ENCODE assay signal across 1 cellular context in genomic region chr10:649445-649797, GRCh38.
TF ChIP-seq lines count a peak whose summit lies in the region.

No MANE protein-coding gene starts in this region.

TF ChIP-seq in HepG2, 621 proteins besides CTCF, POLR2A, EP300 and RAD21:
- TF ChIP-seq ZNF564 (CRISPR knock-in tag; IDR thresholded peaks at IDR 0.05) (no peak), JUN (CRISPR knock-in tag; IDR thresholded peaks at IDR 0.05) (no peak), ZNF367 (CRISPR knock-in tag; IDR thresholded peaks at IDR 0.05; ENCODE audit: borderline replicate concordance) (no peak), KLF11 (CRISPR knock-in tag; IDR thresholded peaks at IDR 0.05) (no peak), SMAD3 (CRISPR knock-in tag; IDR thresholded peaks at IDR 0.05) (no peak), SIX1 (CRISPR knock-in tag; IDR thresholded peaks at IDR 0.05; ENCODE audit: borderline replicate concordance) (no peak), DNMT3B (CRISPR knock-in tag; conservative IDR thresholded peaks at IDR 0.05) (no peak), AFF4 (CRISPR knock-in tag; IDR thresholded peaks at IDR 0.05) (no peak), RBM22 (optimal IDR thresholded peaks at IDR 0.05; ENCODE audit: low read length) (no peak), NFE2L1 (CRISPR knock-in tag; IDR thresholded peaks at IDR 0.05; ENCODE audit: borderline replicate concordance) (no peak), ZFP36L2 (CRISPR knock-in tag; IDR thresholded peaks at IDR 0.05) (no peak), NFE2 (CRISPR knock-in tag; IDR thresholded peaks at IDR 0.05) (no peak), ZNF619 (CRISPR knock-in tag; IDR thresholded peaks at IDR 0.05) (no peak), SUZ12 (IDR thresholded peaks at IDR 0.05; ENCODE audit: low read depth, low read length) (no peak), SIX4 (CRISPR knock-in tag; IDR thresholded peaks at IDR 0.05) (no peak), ZEB1 (IDR thresholded peaks at IDR 0.05; ENCODE audit: insufficient replicate concordance, low read depth) (no peak), ZNF776 (CRISPR knock-in tag; IDR thresholded peaks at IDR 0.05) (no peak), ZFP36 (IDR thresholded peaks at IDR 0.05; ENCODE audit: borderline replicate concordance, low read depth, low read length, partially characterized antibody) (no peak), CREB1 (IDR thresholded peaks at IDR 0.05) (no peak), CREB1 (CRISPR knock-in tag; IDR thresholded peaks at IDR 0.05) (no peak)
- TF ChIP-seq, protein P1, sequence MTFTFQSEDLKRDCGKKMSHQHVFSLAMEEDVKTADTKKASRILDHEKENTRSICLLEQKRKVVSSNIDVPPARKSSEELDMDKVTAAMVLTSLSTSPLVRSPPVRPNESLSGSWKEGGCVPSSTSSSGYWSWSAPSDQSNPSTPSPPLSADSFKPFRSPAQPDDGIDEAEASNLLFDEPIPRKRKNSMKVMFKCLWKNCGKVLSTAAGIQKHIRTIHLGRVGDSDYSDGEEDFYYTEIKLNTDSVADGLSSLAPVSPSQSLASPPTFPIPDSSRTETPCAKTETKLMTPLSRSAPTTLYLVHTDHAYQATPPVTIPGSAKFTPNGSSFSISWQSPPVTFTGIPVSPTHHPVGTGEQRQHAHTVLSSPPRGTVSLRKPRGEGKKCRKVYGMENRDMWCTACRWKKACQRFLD (CRISPR knock-in tag; IDR thresholded peaks at IDR 0.05; ENCODE audit: borderline replicate concordance): no peak
